ENCODE assay signal across 8 cellular contexts in genomic region chr9:96449522-96449843, GRCh38. TPM values are rescaled to one million over a fixed set of nuclear protein-coding genes. Genes with fewer than 3 reads are reported as not detected.
DNase-seq lines count a peak whose midpoint lies in the region; ATAC-seq and TF ChIP-seq lines count a peak whose summit lies in the region.

No MANE protein-coding gene starts in this region.

- dilution Hi-C loops in IMR-90 (cut with HindIII; ENCODE audit: low sequenced_read_pairs, unreplicated experiment), result no loop called here

- peak overlapping the region; percentile 84; the same call in 1 of the 2 replicates for H2BK20ac ChIP-seq in IMR-90 (ENCODE audit: low read depth, low read length)

- H3K9ac ChIP-seq in IMR-90 (ENCODE audit: low read depth, low read length), result peak overlapping the region; percentile 47; the same call in 1 of the 2 replicates

- 4% methylated on average over 6 of the region's 7 CpGs; no CpG with 5 or more reads in 1 of the 2 experiments for WGBS in IMR-90 (ENCODE audit: extremely low coverage in 2 of 2, insufficient read length in 1 of 2), 2 experiments

- H3K4ac ChIP-seq in IMR-90 (ENCODE audit: low read depth, low read length), result peak overlapping the region; percentile 88

- no peak for TF ChIP-seq POLR2A in IMR-90 (IDR thresholded peaks at IDR 0.05; ENCODE audit: low read depth, low read length)

- H3K4me3 ChIP-seq in BJ (ENCODE audit: low read depth, low read length) (peak overlapping the region; percentile 46), IMR-90 (ENCODE audit: insufficient read depth, low read depth, low read length) (peak overlapping the region; percentile 60), mucosa of descending colon (peak overlapping the region; percentile 12)

- peak; percentile 16 for ATAC-seq in GM19467 (IDR thresholded peaks at IDR 0.05; ENCODE audit: unreplicated experiment)
- ATAC-seq in IMR-90 (ENCODE audit: low read depth), result peak; percentile 8
- ATAC-seq in mucosa of descending colon, result peak; percentile 29

- H3K27ac ChIP-seq in IMR-90 (ENCODE audit: insufficient read depth, low read length), result no peak overlapping the region
- H3K27ac ChIP-seq in caudate nucleus (ENCODE audit: low read depth, low read length), result peak overlapping the region; percentile 71

- peak overlapping the region; percentile 26; the same call in 1 of the 3 replicates for H2BK15ac ChIP-seq in IMR-90 (ENCODE audit: low read depth, low read length)

- DNase-seq in BJ (ENCODE audit: low read depth) (no peak), IMR-90 (no peak), caudate nucleus (lab: John Stamatoyannopoulos, UW) (no peak), mucosa of descending colon (no peak), 8988T (no peak), AG20443 (ENCODE audit: low spot score) (no peak), activated gamma-delta T cell (lab: John Stamatoyannopoulos, UW) (no peak)

- TF ChIP-seq CTCF in BJ (IDR thresholded peaks at IDR 0.05; ENCODE audit: insufficient read depth, low read depth, low read length), result no peak
- TF ChIP-seq CTCF in IMR-90 (conservative IDR thresholded peaks at IDR 0.05; ENCODE audit: low read depth, low read length), result no peak
- TF ChIP-seq CTCF in mucosa of descending colon (IDR thresholded peaks at IDR 0.05), result no peak

- peak overlapping the region; percentile 12; the same call in 1 of the 2 replicates for H3K18ac ChIP-seq in IMR-90 (ENCODE audit: low read depth, low read length)

- POLR2A ChIA-PET in BJ (lab: Charles Lee), result interaction anchor here (0.6 to 1.2 kb wide), 4 partner anchors 13 to 151 kb away, joined by 3 to 6 read pairs (median 4); no protein-coding TSS in a partner anchor
- POLR2A ChIA-PET in IMR-90 (lab: Charles Lee; ENCODE audit: unreplicated experiment), result no interaction called here

- peaks cover 6% of the 10 kb centered on the region; the same call in 1 of the 2 replicates for H4K20me1 ChIP-seq in IMR-90 (ENCODE audit: insufficient read depth, low read length)

- intact Hi-C loops in IMR-90 (cut with micrococcal nuclease) (no loop called here), mucosa of descending colon (cut with DNase I, micrococcal nuclease) (no loop called here)

- peak overlapping the region; percentile 99 for H3K23ac ChIP-seq in IMR-90 (ENCODE audit: low read depth, low read length)

- H2BK5ac ChIP-seq in IMR-90 (ENCODE audit: low read depth, low read length, poor library complexity, severe bottlenecking), result peak overlapping the region; percentile 53

- CTCF ChIA-PET in BJ (lab: Yijun Ruan, JAX) (interaction anchor here (0.8 to 2.0 kb wide), 9 partner anchors 8 to 219 kb away, joined by 3 to 5 read pairs (median 3); no protein-coding TSS in a partner anchor), IMR-90 (lab: Yijun Ruan, JAX) (interaction anchor here (1.4 kb wide), 1 partner anchor 66 kb away, joined by 3 read pairs; no protein-coding TSS in a partner anchor)

- H3K56ac ChIP-seq in IMR-90 (ENCODE audit: extremely low read depth, insufficient read depth, low read length), result peak overlapping the region; percentile 11; the same call in 1 of the 2 replicates

- H4K91ac ChIP-seq in IMR-90 (ENCODE audit: insufficient read depth, low read depth, low read length), result 0 out of 2 replicates have a peak overlapping the region, but pooled peaks have one; percentile 66

- in situ Hi-C loops in IMR-90 (cut with MboI; ENCODE audit: low sequenced_read_pairs), result no loop called here

- peak overlapping the region; percentile 96 for H2AFZ ChIP-seq in IMR-90 (replicated peaks; ENCODE audit: low read length, poor library complexity)

- H2AK5ac ChIP-seq in IMR-90 (ENCODE audit: low read depth, low read length), result no peak overlapping the region

- 0 out of 2 replicates have a peak overlapping the region, but pooled peaks have one; percentile 5 for H4K5ac ChIP-seq in IMR-90 (ENCODE audit: low read depth, low read length)

- H3K36me3 ChIP-seq in BJ (ENCODE audit: control insufficient read depth, insufficient read depth, low read length), result no peaks in the 10 kb centered on the region
- H3K36me3 ChIP-seq in IMR-90 (ENCODE audit: control insufficient read depth, insufficient read depth, low read length), result no peaks in the 10 kb centered on the region
- H3K36me3 ChIP-seq in mucosa of descending colon (ENCODE audit: low read depth), result no peaks in the 10 kb centered on the region

- H3K79me1 ChIP-seq in IMR-90 (ENCODE audit: low read depth in 1 of 2, low read length in 2 of 2), result peaks cover 5 to 27% of the 10 kb centered on the region in 2 experiments; a peak in 3 of 4 replicates

- peak overlapping the region; percentile 63 for H2AK9ac ChIP-seq in IMR-90 (replicated peaks; ENCODE audit: low read depth, low read length, poor library complexity)

- H3K4me1 ChIP-seq in IMR-90 (ENCODE audit: control insufficient read depth, insufficient read depth, low read length), result peaks cover 5% of the 10 kb centered on the region; the same call in 1 of the 2 replicates
- peaks cover 7% of the 10 kb centered on the region for H3K4me1 ChIP-seq in mucosa of descending colon (ENCODE audit: low read depth)

- H3K4me2 ChIP-seq in IMR-90 (ENCODE audit: low read depth, low read length), result peak overlapping the region; percentile 85

- TF ChIP-seq RAD21 in IMR-90 (IDR thresholded peaks at IDR 0.05; ENCODE audit: low read length), result no peak

- no peaks in the 10 kb centered on the region for H3K9me3 ChIP-seq in IMR-90 (ENCODE audit: control insufficient read depth, insufficient read depth, low read length)
- no peaks in the 10 kb centered on the region for H3K9me3 ChIP-seq in mucosa of descending colon

- BruUV-seq in IMR-90 (replicated peaks; lab: Mats Ljungman, UMichigan), result no TSS peak

- H3K14ac ChIP-seq in IMR-90 (replicated peaks; ENCODE audit: low read depth, low read length), result peak overlapping the region; percentile 97

- peak overlapping the region; percentile 5 to 93; a peak in 2 of 4 replicates for H4K8ac ChIP-seq in IMR-90 (ENCODE audit: low read depth in 2 of 2, low read length in 2 of 2)

- H3K9me1 ChIP-seq in IMR-90 (ENCODE audit: insufficient read depth, low read length), result peaks cover 10% of the 10 kb centered on the region

- no peaks in the 10 kb centered on the region for H3K27me3 ChIP-seq in BJ (ENCODE audit: control insufficient read depth, insufficient read depth, low read length)
- H3K27me3 ChIP-seq in IMR-90 (ENCODE audit: control insufficient read depth, insufficient read depth, low read length), result no peaks in the 10 kb centered on the region

- H2BK120ac ChIP-seq in IMR-90 (ENCODE audit: low read depth, low read length), result peak overlapping the region; percentile 83; the same call in 1 of the 2 replicates

TF ChIP-seq in IMR-90, 13 proteins besides CTCF, POLR2A, EP300 and RAD21:
- TF ChIP-seq MXI1 (IDR thresholded peaks at IDR 0.05; ENCODE audit: borderline replicate concordance, low read depth, low read length) (no peak), CHD1 (IDR thresholded peaks at IDR 0.05; ENCODE audit: low read depth, low read length) (no peak), FOS (IDR thresholded peaks at IDR 0.05; ENCODE audit: low read depth, low read length) (no peak), MAZ (IDR thresholded peaks at IDR 0.05; ENCODE audit: borderline replicate concordance, low read depth, low read length) (no peak), CEBPB (IDR thresholded peaks at IDR 0.05; ENCODE audit: low read depth, low read length) (no peak), MAFK (IDR thresholded peaks at IDR 0.05; ENCODE audit: low read depth, low read length) (no peak), NFE2L2 (IDR thresholded peaks at IDR 0.05; ENCODE audit: low read depth, low read length) (no peak), SMC3 (IDR thresholded peaks at IDR 0.05; ENCODE audit: low read depth, low read length) (no peak), RCOR1 (IDR thresholded peaks at IDR 0.05; ENCODE audit: insufficient replicate concordance, low read length) (no peak), USF2 (IDR thresholded peaks at IDR 0.05; ENCODE audit: low read depth, low read length) (no peak), RFX5 (IDR thresholded peaks at IDR 0.05; ENCODE audit: low read depth, low read length) (no peak), ELK1 (IDR thresholded peaks at IDR 0.05; ENCODE audit: borderline replicate concordance, low read depth, low read length) (no peak), BHLHE40 (IDR thresholded peaks at IDR 0.05; ENCODE audit: low read depth, low read length) (no peak)

RNA-seq across cellular contexts. Expression of gene HABP4, which starts 0.5 kb away (rescaled TPM):
- polyA plus RNA-seq in BJ (2011; rRNA removed), result 9.2 and 10.2 TPM in 2 replicates
- 3.3 and 3.6 TPM in 2 replicates for polyA minus RNA-seq in BJ (2011; rRNA and poly(A)+ RNA removed)
- 5.2 and 10.3 TPM in 2 replicates for total RNA-seq in IMR-90 (2012; rRNA removed)
- 9.4 and 10.6 TPM in 2 replicates for polyA plus RNA-seq in IMR-90 (2012; rRNA removed)
- polyA plus RNA-seq in IMR-90 (2012; cell fraction: cytosol; rRNA removed), result 4.1 and 5.5 TPM in 2 replicates
- 3.7 and 9.3 TPM in 2 replicates for polyA plus RNA-seq in IMR-90 (2012; cell fraction: nucleus; rRNA removed; ENCODE audit: low replicate concordance)
- total RNA-seq in mucosa of descending colon, result 10 to 100 TPM in 1 of 3 donors, 1 to 10 TPM in 2; 2.5 to 14.1 (median 3.8) TPM

RNA-seq across cellular contexts. Expression of gene ZNF367, which starts 31.3 kb away (rescaled TPM):
- polyA plus RNA-seq in BJ (2011; rRNA removed) (0.97 and 1.8 TPM in 2 replicates), IMR-90 (2012; rRNA removed) (1.0 and 1.1 TPM in 2 replicates)
- polyA minus RNA-seq in BJ (2011; rRNA and poly(A)+ RNA removed), result 1.1 and 1.3 TPM in 2 replicates
- total RNA-seq in IMR-90 (2012; rRNA removed) (2.7 and 4.7 TPM in 2 replicates), mucosa of descending colon (1 to 10 TPM; 1.4 to 5.1 (median 2.6) TPM)
- 0.43 and 0.64 TPM in 2 replicates for polyA plus RNA-seq in IMR-90 (2012; cell fraction: cytosol; rRNA removed)
- polyA plus RNA-seq in IMR-90 (2012; cell fraction: nucleus; rRNA removed; ENCODE audit: low replicate concordance), result 0.66 and 1.1 TPM in 2 replicates
